Comparison of ENCODE assay signal across 34 cellular contexts in the genomic region with DNA sequence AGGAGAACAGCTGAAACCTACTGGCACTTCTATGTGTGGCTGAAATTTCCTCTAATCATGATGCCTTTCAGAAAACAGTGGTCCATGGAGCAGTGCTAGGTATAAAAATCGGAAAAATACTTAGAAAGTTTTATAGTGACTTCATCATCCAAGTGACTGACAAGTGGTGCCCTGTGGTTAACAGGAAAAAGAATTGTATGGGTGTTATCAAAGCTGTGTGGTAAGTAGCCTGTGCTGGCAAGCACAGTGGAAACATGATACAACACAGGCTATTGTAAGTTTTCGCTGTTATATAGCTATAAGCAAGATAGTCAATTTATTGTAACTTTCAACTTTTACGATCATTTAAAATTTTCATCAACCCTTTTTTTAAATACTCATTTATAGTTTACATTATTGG.
"Had no signal": no experiment of that assay in that cellular context is flagged by ENCODE, and none has a peak within 500 bp of the region (broad histone marks: within the 10 kb centered on the region; RNA-seq: fewer than 3 reads in every experiment).

No MANE protein-coding gene starts in this region.

- H3K9me3 Mint-ChIP-seq: activated CD4-positive, alpha-beta memory T cell treated with anti-CD3 and anti-CD28 coated beads for 36 hours; activated naive CD4-positive, alpha-beta T cell treated with anti-CD3 and anti-CD28 coated beads for 36 hours; activated naive CD8-positive, alpha-beta T cell treated with anti-CD3 and anti-CD28 coated beads for 36 hours; activated T-helper 1 cell treated with anti-CD3 and anti-CD28 coated beads, Interleukin-12 subunit alpha, Interleukin-12 subunit beta, Interleukin-2, Interleukin-4 antibody, amounts not matched to agents 30 ng/mL and 10 ng/mL and 1 ng/mL, durations not matched to agents 14 hours and 24 hours and 36 hours; mesothelial cell of epicardium; nephron progenitor cell had no signal

- ATAC-seq: effector memory CD8-positive, alpha-beta T cell; gastroesophageal sphincter; left cardiac atrium; left ventricle myocardium superior; pancreas; sciatic nerve; stimulated activated effector memory CD8-positive, alpha-beta T cell treated with anti-CD3 and anti-CD28 coated beads, Interleukin-12 subunit alpha, Interleukin-12 subunit beta, amount 100 ng/mL, for 72 hours had no signal

- H3K27me3 ChIP-seq: adrenal gland, ascending aorta, brain microvascular endothelial cell, gastroesophageal sphincter, pancreas, uterus had no signal

- H3K4me3 ChIP-seq: adrenal gland, ascending aorta, gastroesophageal sphincter, pancreas, prostate gland, thoracic aorta, uterus had no signal

- DNase-seq: activated CD4-positive, alpha-beta memory T cell treated with anti-CD3 and anti-CD28 coated beads for 36 hours; activated CD4-positive, alpha-beta T cell treated with anti-CD3 and anti-CD28 coated beads, Interleukin-2, amount 10 ng/mL, durations not matched to agents 24 days and 14 days; activated CD4-positive, CD25-positive, alpha-beta regulatory T cell treated with anti-CD3 and anti-CD28 coated beads, Interleukin-2, amount 50 U/mL, for 72 hours; activated CD8-positive, alpha-beta memory T cell treated with anti-CD3 and anti-CD28 coated beads, Interleukin-2, amount 50 U/mL, for 4 hours; activated effector memory CD4-positive, alpha-beta T cell treated with anti-CD3 and anti-CD28 coated beads, Interleukin-2, amount 50 U/mL, for 16 hours; activated naive CD4-positive, alpha-beta T cell treated with anti-CD3 and anti-CD28 coated beads for 36 hours; activated naive CD8-positive, alpha-beta T cell treated with anti-CD3 and anti-CD28 coated beads for 36 hours; activated T-cell treated with anti-CD3 and anti-CD28 coated beads, Interleukin-2, amount 50 U/mL, for 1 hour; adrenal gland; brain microvascular endothelial cell; caudate nucleus; cortex of kidney; effector memory CD8-positive, alpha-beta T cell; hippocampal formation; left cardiac atrium; left ventricle myocardium superior; naive B cell; nephron progenitor cell; pancreas; retina; small intestine; stimulated activated CD4-positive, alpha-beta T cell treated with anti-CD3 and anti-CD28 coated beads, Interleukin-4, amount 100 ng/mL, for 24 hours; T1000; trophoblast cell; uterus had no signal

- H3K27ac ChIP-seq: adrenal gland, ascending aorta, brain microvascular endothelial cell, gastroesophageal sphincter, pancreas, prostate gland, thoracic aorta, uterus had no signal

- H3K9me3 ChIP-seq: adrenal gland, ascending aorta, gastroesophageal sphincter, pancreas, prostate gland, thoracic aorta, uterus had no signal

- H3K36me3 Mint-ChIP-seq: activated CD4-positive, alpha-beta memory T cell treated with anti-CD3 and anti-CD28 coated beads for 36 hours; activated naive CD8-positive, alpha-beta T cell treated with anti-CD3 and anti-CD28 coated beads for 36 hours; mesothelial cell of epicardium; naive B cell; stimulated activated effector memory CD8-positive, alpha-beta T cell treated with anti-CD3 and anti-CD28 coated beads, Interleukin-12 subunit alpha, Interleukin-12 subunit beta, amount 100 ng/mL, for 72 hours had no signal

- H3K27me3 Mint-ChIP-seq: activated CD4-positive, alpha-beta memory T cell treated with anti-CD3 and anti-CD28 coated beads for 36 hours; activated CD4-positive, alpha-beta T cell treated with anti-CD3 and anti-CD28 coated beads, Interleukin-2, amount 10 ng/mL, durations not matched to agents 24 days and 14 days; activated naive CD8-positive, alpha-beta T cell treated with anti-CD3 and anti-CD28 coated beads for 36 hours; effector memory CD8-positive, alpha-beta T cell; naive B cell; stimulated activated naive CD8-positive, alpha-beta T cell treated with anti-CD3 and anti-CD28 coated beads, Interleukin-15, Interleukin-2, amounts not matched to agents 100 ng/mL and 50 ng/mL, for 24 hours had no signal

- H3K4me3 Mint-ChIP-seq: activated CD4-positive, alpha-beta memory T cell treated with anti-CD3 and anti-CD28 coated beads for 36 hours; activated CD4-positive, alpha-beta T cell treated with anti-CD3 and anti-CD28 coated beads, Interleukin-2, amount 10 ng/mL, durations not matched to agents 24 days and 14 days; activated naive CD4-positive, alpha-beta T cell treated with anti-CD3 and anti-CD28 coated beads for 36 hours; activated naive CD8-positive, alpha-beta T cell treated with anti-CD3 and anti-CD28 coated beads for 36 hours; activated T-helper 1 cell treated with anti-CD3 and anti-CD28 coated beads, Interleukin-12 subunit alpha, Interleukin-12 subunit beta, Interleukin-2, Interleukin-4 antibody, amounts not matched to agents 30 ng/mL and 10 ng/mL and 1 ng/mL, durations not matched to agents 14 hours and 24 hours and 36 hours; effector memory CD8-positive, alpha-beta T cell; mesothelial cell of epicardium; naive B cell; nephron progenitor cell; stimulated activated effector memory CD8-positive, alpha-beta T cell treated with anti-CD3 and anti-CD28 coated beads, Interleukin-12 subunit alpha, Interleukin-12 subunit beta, amount 100 ng/mL, for 72 hours; stimulated activated naive CD8-positive, alpha-beta T cell treated with anti-CD3 and anti-CD28 coated beads, Interleukin-15, Interleukin-2, amounts not matched to agents 100 ng/mL and 50 ng/mL, for 24 hours had no signal

- H3K4me1 ChIP-seq: adrenal gland, ascending aorta, gastroesophageal sphincter, pancreas, prostate gland, uterus had no signal

- H3K27ac Mint-ChIP-seq: activated CD4-positive, alpha-beta memory T cell treated with anti-CD3 and anti-CD28 coated beads for 36 hours; activated CD4-positive, alpha-beta T cell treated with anti-CD3 and anti-CD28 coated beads, Interleukin-2, amount 10 ng/mL, durations not matched to agents 24 days and 14 days; activated naive CD4-positive, alpha-beta T cell treated with anti-CD3 and anti-CD28 coated beads for 36 hours; activated naive CD8-positive, alpha-beta T cell treated with anti-CD3 and anti-CD28 coated beads for 36 hours; activated T-helper 1 cell treated with anti-CD3 and anti-CD28 coated beads, Interleukin-12 subunit alpha, Interleukin-12 subunit beta, Interleukin-2, Interleukin-4 antibody, amounts not matched to agents 30 ng/mL and 10 ng/mL and 1 ng/mL, durations not matched to agents 14 hours and 24 hours and 36 hours; effector memory CD8-positive, alpha-beta T cell; mesothelial cell of epicardium; naive B cell; nephron progenitor cell; stimulated activated effector memory CD8-positive, alpha-beta T cell treated with anti-CD3 and anti-CD28 coated beads, Interleukin-12 subunit alpha, Interleukin-12 subunit beta, amount 100 ng/mL, for 72 hours; stimulated activated naive CD8-positive, alpha-beta T cell treated with anti-CD3 and anti-CD28 coated beads, Interleukin-15, Interleukin-2, amounts not matched to agents 100 ng/mL and 50 ng/mL, for 24 hours had no signal

- H3K4me1 Mint-ChIP-seq: activated CD4-positive, alpha-beta T cell treated with anti-CD3 and anti-CD28 coated beads, Interleukin-2, amount 10 ng/mL, durations not matched to agents 24 days and 14 days; activated naive CD8-positive, alpha-beta T cell treated with anti-CD3 and anti-CD28 coated beads for 36 hours; mesothelial cell of epicardium; naive B cell; nephron progenitor cell; stimulated activated effector memory CD8-positive, alpha-beta T cell treated with anti-CD3 and anti-CD28 coated beads, Interleukin-12 subunit alpha, Interleukin-12 subunit beta, amount 100 ng/mL, for 72 hours had no signal

- H3K36me3 ChIP-seq: adrenal gland, ascending aorta, brain microvascular endothelial cell, gastroesophageal sphincter, pancreas, prostate gland, thoracic aorta, uterus had no signal
